ENCODE assay signal across 29 cellular contexts in the genomic region with DNA sequence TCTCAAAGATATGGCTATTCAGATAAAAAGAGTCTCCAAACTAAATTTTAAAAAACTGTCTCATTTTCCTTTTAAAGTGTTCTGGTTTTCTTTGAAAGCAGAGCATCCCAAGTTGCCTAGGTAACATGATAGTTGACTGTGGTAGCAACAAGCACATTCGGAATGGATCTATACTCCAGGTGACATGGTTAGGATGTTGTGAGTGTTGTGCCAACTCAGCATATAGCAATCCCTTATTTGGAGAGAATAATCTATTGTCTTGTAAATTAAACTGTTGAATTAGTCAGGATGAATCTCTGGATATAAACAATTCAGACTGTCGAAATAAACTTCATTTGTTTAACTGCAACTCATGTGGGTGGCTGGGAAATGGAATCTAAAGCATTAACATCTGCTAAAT.
"Had no signal": no experiment of that assay in that cellular context is flagged by ENCODE, and none has a peak within 500 bp of the region (broad histone marks: within the 10 kb centered on the region; RNA-seq: fewer than 3 reads in every experiment).

No MANE protein-coding gene starts in this region.

- H3K36me3 ChIP-seq: ascending aorta, breast epithelium, cardiac muscle cell, colonic mucosa, esophagus squamous epithelium, gastroesophageal sphincter, heart right ventricle had no signal

- H3K27ac Mint-ChIP-seq: activated CD4-positive, alpha-beta memory T cell treated with anti-CD3 and anti-CD28 coated beads, Interleukin-2, amount 10 ng/mL, durations not matched to agents 7 days and 5 days; activated CD4-positive, alpha-beta T cell treated with anti-CD3 and anti-CD28 coated beads, Interleukin-2, amount 10 ng/mL, durations not matched to agents 7 days and 5 days; activated naive CD4-positive, alpha-beta T cell treated with anti-CD3 and anti-CD28 coated beads, Interleukin-2, amount 10 ng/mL, durations not matched to agents 7 days and 5 days; activated naive CD4-positive, alpha-beta T cell treated with anti-CD3 and anti-CD28 coated beads, Interleukin-2, amount 50 U/mL, for 72 hours; activated naive CD8-positive, alpha-beta T cell treated with anti-CD3 and anti-CD28 coated beads, Interleukin-2, amount 10 ng/mL, durations not matched to agents 7 days and 5 days; activated T-cell treated with anti-CD3 and anti-CD28 coated beads, Interleukin-2, amount 50 U/mL, for 24 hours; activated T-cell treated with anti-CD3 and anti-CD28 coated beads, Interleukin-2, amount 50 U/mL, for 72 hours; WTC11 had no signal

- H3K4me1 ChIP-seq: ascending aorta, breast epithelium, colonic mucosa, esophagus squamous epithelium, gastroesophageal sphincter, heart right ventricle had no signal

- ATAC-seq: activated naive CD4-positive, alpha-beta T cell treated with anti-CD3 and anti-CD28 coated beads, Interleukin-2, amount 50 U/mL, for 72 hours; activated T-cell treated with anti-CD3 and anti-CD28 coated beads, Interleukin-2, amount 50 U/mL, for 72 hours; gastroesophageal sphincter; heart right ventricle; WTC11 had no signal

- H3K4me3 Mint-ChIP-seq: activated CD4-positive, alpha-beta memory T cell treated with anti-CD3 and anti-CD28 coated beads, Interleukin-2, amount 10 ng/mL, durations not matched to agents 7 days and 5 days; activated CD4-positive, alpha-beta T cell treated with anti-CD3 and anti-CD28 coated beads, Interleukin-2, amount 10 ng/mL, durations not matched to agents 7 days and 5 days; activated naive CD4-positive, alpha-beta T cell treated with anti-CD3 and anti-CD28 coated beads, Interleukin-2, amount 10 ng/mL, durations not matched to agents 7 days and 5 days; activated naive CD8-positive, alpha-beta T cell treated with anti-CD3 and anti-CD28 coated beads, Interleukin-2, amount 10 ng/mL, durations not matched to agents 7 days and 5 days; activated T-cell treated with anti-CD3 and anti-CD28 coated beads, Interleukin-2, amount 50 U/mL, for 24 hours; activated T-cell treated with anti-CD3 and anti-CD28 coated beads, Interleukin-2, amount 50 U/mL, for 72 hours; brain; WTC11 had no signal

- H3K27ac ChIP-seq: ascending aorta, breast epithelium, cardiac muscle cell, colonic mucosa, epithelial cell of prostate, esophagus squamous epithelium, gastroesophageal sphincter, heart right ventricle had no signal

- H3K27me3 ChIP-seq: ascending aorta, breast epithelium, cardiac muscle cell, colonic mucosa, esophagus squamous epithelium, gastroesophageal sphincter, heart right ventricle had no signal

- H3K36me3 Mint-ChIP-seq: activated naive CD4-positive, alpha-beta T cell treated with anti-CD3 and anti-CD28 coated beads, Interleukin-2, amount 10 ng/mL, durations not matched to agents 7 days and 5 days; activated naive CD8-positive, alpha-beta T cell treated with anti-CD3 and anti-CD28 coated beads, Interleukin-2, amount 10 ng/mL, durations not matched to agents 7 days and 5 days; brain; WTC11 had no signal

- H3K9me3 Mint-ChIP-seq: activated CD4-positive, alpha-beta T cell treated with anti-CD3 and anti-CD28 coated beads, Interleukin-2, amount 10 ng/mL, durations not matched to agents 7 days and 5 days; activated naive CD4-positive, alpha-beta T cell treated with anti-CD3 and anti-CD28 coated beads, Interleukin-2, amount 10 ng/mL, durations not matched to agents 7 days and 5 days; activated naive CD8-positive, alpha-beta T cell treated with anti-CD3 and anti-CD28 coated beads, Interleukin-2, amount 10 ng/mL, durations not matched to agents 7 days and 5 days; activated T-cell treated with anti-CD3 and anti-CD28 coated beads, Interleukin-2, amount 50 U/mL, for 24 hours; activated T-cell treated with anti-CD3 and anti-CD28 coated beads, Interleukin-2, amount 50 U/mL, for 72 hours; brain; WTC11 had no signal

- H3K27me3 Mint-ChIP-seq: activated CD4-positive, alpha-beta memory T cell treated with anti-CD3 and anti-CD28 coated beads, Interleukin-2, amount 10 ng/mL, durations not matched to agents 7 days and 5 days; activated CD4-positive, alpha-beta T cell treated with anti-CD3 and anti-CD28 coated beads, Interleukin-2, amount 10 ng/mL, durations not matched to agents 7 days and 5 days; activated naive CD4-positive, alpha-beta T cell treated with anti-CD3 and anti-CD28 coated beads, Interleukin-2, amount 10 ng/mL, durations not matched to agents 7 days and 5 days; activated naive CD8-positive, alpha-beta T cell treated with anti-CD3 and anti-CD28 coated beads, Interleukin-2, amount 10 ng/mL, durations not matched to agents 7 days and 5 days; activated T-cell treated with anti-CD3 and anti-CD28 coated beads, Interleukin-2, amount 50 U/mL, for 24 hours; brain had no signal

- H3K4me3 ChIP-seq: ascending aorta, breast epithelium, cardiac muscle cell, colonic mucosa, esophagus squamous epithelium, gastroesophageal sphincter, heart right ventricle had no signal

- DNase-seq: activated CD4-positive, alpha-beta memory T cell treated with anti-CD3 and anti-CD28 coated beads, Interleukin-2, amount 10 ng/mL, durations not matched to agents 7 days and 5 days; activated CD4-positive, alpha-beta T cell treated with anti-CD3 and anti-CD28 coated beads for 1 hour; activated CD4-positive, alpha-beta T cell treated with anti-CD3 and anti-CD28 coated beads for 4 hours; activated CD4-positive, alpha-beta T cell treated with anti-CD3 and anti-CD28 coated beads, Interleukin-2, amount 10 ng/mL, durations not matched to agents 7 days and 5 days; activated CD4-positive, alpha-beta T cell treated with anti-CD3 and anti-CD28 coated beads, Interleukin-2, amount 50 U/mL, for 4 hours; activated CD8-positive, alpha-beta memory T cell treated with anti-CD3 and anti-CD28 coated beads, Interleukin-2, amount 50 U/mL, for 48 hours; activated gamma-delta T cell; activated naive CD4-positive, alpha-beta T cell; activated naive CD4-positive, alpha-beta T cell treated with anti-CD3 and anti-CD28 coated beads, Interleukin-2, amount 10 ng/mL, durations not matched to agents 7 days and 5 days; activated naive CD8-positive, alpha-beta T cell treated with anti-CD3 and anti-CD28 coated beads, Interleukin-2, amount 10 ng/mL, durations not matched to agents 7 days and 5 days; activated T-cell treated with anti-CD3 and anti-CD28 coated beads for 4 hours; activated T-cell treated with anti-CD3 and anti-CD28 coated beads, Interleukin-2, amount 50 U/mL, for 24 hours; activated T-cell treated with anti-CD3 and anti-CD28 coated beads, Interleukin-2, amount 50 U/mL, for 72 hours; central memory CD4-positive, alpha-beta T cell; cerebellar nuclear complex; colonic mucosa; effector CD8-positive, alpha-beta T cell; esophagus squamous epithelium; foreskin melanocyte; heart right ventricle; T-helper 2 cell had no signal

- H3K9me3 ChIP-seq: ascending aorta, breast epithelium, colonic mucosa, esophagus squamous epithelium, gastroesophageal sphincter, heart right ventricle had no signal

- H3K4me1 Mint-ChIP-seq: activated CD4-positive, alpha-beta memory T cell treated with anti-CD3 and anti-CD28 coated beads, Interleukin-2, amount 10 ng/mL, durations not matched to agents 7 days and 5 days; activated CD4-positive, alpha-beta T cell treated with anti-CD3 and anti-CD28 coated beads, Interleukin-2, amount 10 ng/mL, durations not matched to agents 7 days and 5 days; activated naive CD4-positive, alpha-beta T cell treated with anti-CD3 and anti-CD28 coated beads, Interleukin-2, amount 10 ng/mL, durations not matched to agents 7 days and 5 days; activated naive CD8-positive, alpha-beta T cell treated with anti-CD3 and anti-CD28 coated beads, Interleukin-2, amount 10 ng/mL, durations not matched to agents 7 days and 5 days had no signal
